11 cellular contexts compared by ENCODE assay signal in the genomic region with DNA sequence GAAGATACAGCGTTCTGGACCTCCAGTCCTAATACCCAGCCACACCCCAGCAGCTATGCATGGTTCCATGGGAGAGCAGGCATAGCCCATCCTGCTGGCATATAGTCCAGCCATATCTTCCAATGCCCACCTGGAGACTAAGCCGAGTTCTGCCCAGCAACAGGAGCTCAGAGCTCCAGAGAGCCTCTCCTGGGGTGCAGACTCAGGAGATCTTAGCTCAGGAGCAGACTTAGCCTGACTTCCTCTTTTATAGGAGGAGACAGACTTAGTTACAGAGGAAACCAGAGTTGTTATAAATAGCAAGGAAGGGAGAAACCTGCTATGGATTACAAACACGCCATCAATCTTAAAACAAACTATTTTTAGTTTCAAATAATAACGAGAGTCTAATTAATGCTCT. TPM values are rescaled to one million over a fixed set of nuclear protein-coding genes. Genes with fewer than 3 reads are reported as not detected.
DNase-seq lines count a peak whose midpoint lies in the region; ATAC-seq and TF ChIP-seq lines count a peak whose summit lies in the region.
"Had no signal": no experiment of that assay in that cellular context is flagged by ENCODE, and none has a peak within 500 bp of the region (broad histone marks: within the 10 kb centered on the region; RNA-seq: fewer than 3 reads in every experiment).

No MANE protein-coding gene starts in this region.

- H3K27ac ChIP-seq in OCI-LY7 (ENCODE audit: low read depth, low read length, poor library complexity, severe bottlenecking) (no peak overlapping the region), temporal lobe (ENCODE audit: low read depth, low read length) (peak overlapping the region; percentile 44)

- DNase-seq in left ventricle myocardium superior (no peak), Right ventricle myocardium superior (no peak), OCI-LY7 (ENCODE audit: low spot score) (peak; percentile 31), GM10266 (ENCODE audit: extremely low spot score) (no peak), MG63 (no peak)
- DNase-seq: NCI-H510A treated with DMSO at 0.1 percent for 48 hours, sigmoid colon had no signal

- peaks cover 11% of the 10 kb centered on the region for H3K27me3 Mint-ChIP-seq in dendritic cell treated with granulocyte-macrophage colony-stimulating factor and Interleukin-4, amounts not matched to agents 40 ng/mL and 50 ng/mL, for 4 days

- no peak overlapping the region for H2AFZ ChIP-seq in OCI-LY7 (ENCODE audit: low read length)

- ATAC-seq in left ventricle myocardium superior: peak; percentile 18
- ATAC-seq in Right ventricle myocardium superior (ENCODE audit: poor library complexity): no peak
- ATAC-seq in HG02938 (IDR thresholded peaks at IDR 0.05; ENCODE audit: unreplicated experiment): no peak
- ATAC-seq: HCT116 had no signal

- POLR2A ChIA-PET in OCI-LY7 (lab: Charles Lee): interaction anchor here (1.0 to 1.3 kb wide), 3 partner anchors 9 to 66 kb away, joined by 3 to 4 read pairs (median 4); no protein-coding TSS in a partner anchor

- H3K9me3 ChIP-seq in OCI-LY7 (ENCODE audit: low read length): no peaks in the 10 kb centered on the region
- no peaks in the 10 kb centered on the region for H3K9me3 ChIP-seq in MG63
- H3K9me3 ChIP-seq: sigmoid colon had no signal

- H3K36me3 Mint-ChIP-seq in dendritic cell treated with granulocyte-macrophage colony-stimulating factor and Interleukin-4, amounts not matched to agents 40 ng/mL and 50 ng/mL, for 4 days (ENCODE audit: low read depth): no peaks in the 10 kb centered on the region

- no peaks in the 10 kb centered on the region for H4K20me1 ChIP-seq in OCI-LY7 (ENCODE audit: insufficient read depth, low read length)

- peak overlapping the region; percentile 65 for H3K4me2 ChIP-seq in OCI-LY7 (ENCODE audit: low read length)

- BruUV-seq in OCI-LY7 (replicated peaks; lab: Mats Ljungman, UMichigan): no TSS peak

- CTCF ChIA-PET in OCI-LY7 (lab: Charles Lee; ENCODE audit: unreplicated experiment): interaction anchor here (1.8 to 1.9 kb wide), 2 partner anchors 12 to 15 kb away, joined by 9 to 12 read pairs; no protein-coding TSS in a partner anchor

- peaks cover 12% of the 10 kb centered on the region; the same call in 1 of the 2 replicates for H3K79me2 ChIP-seq in OCI-LY7 (ENCODE audit: insufficient read depth, low read depth, low read length)

- no peaks in the 10 kb centered on the region for H3K9me2 ChIP-seq in OCI-LY7 (ENCODE audit: insufficient read depth, low read length)

- no peaks in the 10 kb centered on the region for H3K9me3 Mint-ChIP-seq in dendritic cell treated with granulocyte-macrophage colony-stimulating factor and Interleukin-4, amounts not matched to agents 40 ng/mL and 50 ng/mL, for 4 days

- H3K4me3 ChIP-seq in OCI-LY7 (ENCODE audit: low read depth, low read length, poor library complexity, severe bottlenecking): no peak overlapping the region
- no peak overlapping the region for H3K4me3 ChIP-seq in MG63
- H3K4me3 ChIP-seq: sigmoid colon had no signal

- intact Hi-C loops in left ventricle myocardium superior (cut with micrococcal nuclease) (no loop called here), Right ventricle myocardium superior (cut with DNase I) (no loop called here), OCI-LY7 (cut with micrococcal nuclease; ENCODE audit: unreplicated experiment) (loop anchor here (10.0 kb wide), 1 partner anchor 402 kb away; the partner anchor contains the start of gene KIF14)
- intact Hi-C loops in dendritic cell treated with granulocyte-macrophage colony-stimulating factor and Interleukin-4, amounts not matched to agents 40 ng/mL and 50 ng/mL, for 4 days (cut with micrococcal nuclease): no loop called here

- 0 out of 2 replicates have a peak, but pooled peaks cover 4% of the 10 kb centered on the region for H3K27me3 ChIP-seq in MG63

- no peak overlapping the region for H3K27ac Mint-ChIP-seq in dendritic cell treated with granulocyte-macrophage colony-stimulating factor and Interleukin-4, amounts not matched to agents 40 ng/mL and 50 ng/mL, for 4 days

- TF ChIP-seq CTCF in OCI-LY7 (conservative IDR thresholded peaks at IDR 0.05; ENCODE audit: low read length) (no peak), GM10266 (IDR thresholded peaks at IDR 0.05; ENCODE audit: control insufficient read depth, insufficient read depth, low read depth, missing control alignments) (no peak)

- H3K36me3 ChIP-seq in OCI-LY7 (ENCODE audit: insufficient read depth, low read length): no peaks in the 10 kb centered on the region
- H3K36me3 ChIP-seq in MG63: no peaks in the 10 kb centered on the region
- H3K36me3 ChIP-seq: sigmoid colon had no signal

- peak overlapping the region; percentile 41 for H3K4me3 Mint-ChIP-seq in dendritic cell treated with granulocyte-macrophage colony-stimulating factor and Interleukin-4, amounts not matched to agents 40 ng/mL and 50 ng/mL, for 4 days

- H3K4me1 ChIP-seq in OCI-LY7 (ENCODE audit: insufficient read depth, low read length, poor library complexity, severe bottlenecking): peaks cover 52% of the 10 kb centered on the region

- H3K4me1 Mint-ChIP-seq in dendritic cell treated with granulocyte-macrophage colony-stimulating factor and Interleukin-4, amounts not matched to agents 40 ng/mL and 50 ng/mL, for 4 days (ENCODE audit: low read depth): peaks cover 58% of the 10 kb centered on the region

RNA-seq across cellular contexts. Expression of gene KIF21B, which starts 3.2 kb away (rescaled TPM):
- 0.45 TPM for total RNA-seq in left ventricle myocardium superior
- 0.24 TPM for total RNA-seq in Right ventricle myocardium superior
- 25.0 and 30.5 TPM in 2 replicates for total RNA-seq in OCI-LY7 (2014; rRNA removed; shearing (Covaris generic))
- 65.7 and 72.5 TPM in 2 replicates for total RNA-seq in OCI-LY7 (2022)
- total RNA-seq in temporal lobe: 178 TPM
- total RNA-seq in MG63 (2014; rRNA removed; shearing (Covaris generic); ENCODE audit: low replicate concordance): 0.33 and 0.42 TPM in 2 replicates

Comparison
In these comparisons a context has a peak if more than half of its experiments do, and no peak if none do; other contexts are left out.
1. RNA of gene KIF21B, which starts 3.2 kb away (total RNA-seq): 178 TPM in temporal lobe (single experiment) and 25.0 to 72.5 TPM in OCI-LY7; 0.45 TPM in left ventricle myocardium superior (single experiment), 0.33 to 0.42 TPM in MG63 and 0.24 TPM in Right ventricle myocardium superior (single experiment); every median in the first group is over 10 times any median in the second.